ENCODE assay signal across 32 cellular contexts in the genomic region with DNA sequence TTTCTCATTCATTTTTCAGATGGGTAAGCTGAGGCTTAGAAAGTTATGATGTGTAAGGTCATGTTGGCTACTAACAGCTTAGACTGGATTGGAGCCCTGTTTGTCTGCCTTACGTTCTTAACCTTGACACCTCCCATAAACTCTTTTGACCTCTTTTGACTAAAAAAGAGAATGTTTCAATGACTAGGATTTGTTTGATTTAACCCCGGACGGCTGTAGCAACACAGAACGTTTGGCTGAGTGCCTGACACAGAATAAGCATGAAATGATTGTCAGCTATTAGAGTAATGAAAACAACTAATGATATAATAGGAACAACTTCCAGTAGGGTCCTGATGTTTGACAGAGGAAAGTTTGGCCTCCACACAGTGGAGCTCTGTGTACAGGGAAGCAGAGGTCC.
"Had no signal": no experiment of that assay in that cellular context is flagged by ENCODE, and none has a peak within 500 bp of the region (broad histone marks: within the 10 kb centered on the region; RNA-seq: fewer than 3 reads in every experiment).

No MANE protein-coding gene starts in this region.

- DNase-seq: activated CD4-positive, alpha-beta memory T cell treated with anti-CD3 and anti-CD28 coated beads for 36 hours; activated CD4-positive, alpha-beta T cell treated with anti-CD3 and anti-CD28 coated beads for 36 hours; activated CD4-positive, alpha-beta T cell treated with anti-CD3 and anti-CD28 coated beads, Interleukin-2, amount 10 ng/mL, durations not matched to agents 24 days and 14 days; activated CD4-positive, CD25-positive, alpha-beta regulatory T cell; activated CD4-positive, CD25-positive, alpha-beta regulatory T cell treated with anti-CD3 and anti-CD28 coated beads, Interleukin-2, amount 50 U/mL, for 72 hours; activated CD8-positive, alpha-beta memory T cell treated with anti-CD3 and anti-CD28 coated beads, Interleukin-2, amount 10 ng/mL, durations not matched to agents 7 days and 5 days; activated CD8-positive, alpha-beta memory T cell treated with anti-CD3 and anti-CD28 coated beads, Interleukin-2, amount 50 U/mL, for 4 hours; activated CD8-positive, alpha-beta T cell treated with anti-CD3 and anti-CD28 coated beads, Interleukin-2, amount 10 ng/mL, durations not matched to agents 7 days and 5 days; activated effector memory CD4-positive, alpha-beta T cell treated with anti-CD3 and anti-CD28 coated beads, Interleukin-2, amount 50 U/mL, for 16 hours; activated naive CD4-positive, alpha-beta T cell treated with anti-CD3 and anti-CD28 coated beads for 36 hours; activated naive CD8-positive, alpha-beta T cell treated with anti-CD3 and anti-CD28 coated beads, Interleukin-2, amount 10 ng/mL, durations not matched to agents 7 days and 5 days; activated T-cell treated with anti-CD3 and anti-CD28 coated beads, Interleukin-2, amount 50 U/mL, for 1 hour; activated T-cell treated with anti-CD3 and anti-CD28 coated beads, Interleukin-2, amount 50 U/mL, for 48 hours; brain microvascular endothelial cell; cortex of kidney; dermis blood vessel endothelial cell; effector CD8-positive, alpha-beta T cell; erythroblast; foreskin melanocyte; heart right ventricle; T-helper 1 cell; T-helper 17 cell; T1000 had no signal

- H3K27me3 ChIP-seq: ascending aorta, brain microvascular endothelial cell had no signal

- H3K27ac ChIP-seq: ascending aorta, brain microvascular endothelial cell, esophagus muscularis mucosa, gastroesophageal sphincter, heart right ventricle had no signal

- H3K36me3 ChIP-seq: ascending aorta, brain microvascular endothelial cell, esophagus muscularis mucosa, gastroesophageal sphincter, heart right ventricle had no signal

- H3K4me3 ChIP-seq: ascending aorta, esophagus muscularis mucosa, gastroesophageal sphincter, heart right ventricle had no signal

- H3K4me3 Mint-ChIP-seq: activated CD4-positive, alpha-beta memory T cell treated with anti-CD3 and anti-CD28 coated beads for 36 hours; activated CD4-positive, alpha-beta T cell treated with anti-CD3 and anti-CD28 coated beads for 36 hours; activated CD4-positive, alpha-beta T cell treated with anti-CD3 and anti-CD28 coated beads, Interleukin-2, amount 10 ng/mL, durations not matched to agents 24 days and 14 days; activated CD8-positive, alpha-beta memory T cell treated with anti-CD3 and anti-CD28 coated beads, Interleukin-2, amount 10 ng/mL, durations not matched to agents 7 days and 5 days; activated CD8-positive, alpha-beta T cell treated with anti-CD3 and anti-CD28 coated beads, Interleukin-2, amount 10 ng/mL, durations not matched to agents 7 days and 5 days; activated naive CD4-positive, alpha-beta T cell treated with anti-CD3 and anti-CD28 coated beads for 36 hours; activated naive CD4-positive, alpha-beta T cell treated with anti-CD3 and anti-CD28 coated beads, Interleukin-2, amount 50 U/mL, for 24 hours; activated naive CD8-positive, alpha-beta T cell treated with anti-CD3 and anti-CD28 coated beads, Interleukin-2, amount 10 ng/mL, durations not matched to agents 7 days and 5 days; activated T-helper 1 cell treated with anti-CD3 and anti-CD28 coated beads, Interleukin-12 subunit alpha, Interleukin-12 subunit beta, Interleukin-2, Interleukin-4 antibody, amounts not matched to agents 30 ng/mL and 10 ng/mL and 1 ng/mL, durations not matched to agents 14 hours and 24 hours and 36 hours; central memory CD8-positive, alpha-beta T cell; T-helper 17 cell; T-helper 2 cell treated with Interferon-gamma antibody and Interleukin-4, amounts not matched to agents 5 μg/mL and 100 μg/mL, for 36 hours had no signal

- H3K9me3 Mint-ChIP-seq: activated CD4-positive, alpha-beta T cell treated with anti-CD3 and anti-CD28 coated beads, Interleukin-2, amount 10 ng/mL, durations not matched to agents 24 days and 14 days; activated naive CD8-positive, alpha-beta T cell treated with anti-CD3 and anti-CD28 coated beads, Interleukin-2, amount 10 ng/mL, durations not matched to agents 7 days and 5 days; activated T-helper 2 cell treated with anti-CD3 and anti-CD28 coated beads, Interferon-gamma antibody, Interleukin-2, Interleukin-4, amounts not matched to agents 10 μg/mL and 5 μg/mL and 100 μg/mL, durations not matched to agents 14 hours and 24 hours and 36 hours; central memory CD8-positive, alpha-beta T cell; T-helper 2 cell treated with Interferon-gamma antibody and Interleukin-4, amounts not matched to agents 5 μg/mL and 100 μg/mL, for 36 hours had no signal

- H3K36me3 Mint-ChIP-seq: activated CD4-positive, alpha-beta memory T cell treated with anti-CD3 and anti-CD28 coated beads for 36 hours; activated CD8-positive, alpha-beta memory T cell treated with anti-CD3 and anti-CD28 coated beads, Interleukin-2, amount 10 ng/mL, durations not matched to agents 7 days and 5 days; activated naive CD4-positive, alpha-beta T cell treated with anti-CD3 and anti-CD28 coated beads, Interleukin-2, amount 50 U/mL, for 24 hours; activated naive CD8-positive, alpha-beta T cell treated with anti-CD3 and anti-CD28 coated beads, Interleukin-2, amount 10 ng/mL, durations not matched to agents 7 days and 5 days had no signal

- H3K9me3 ChIP-seq: ascending aorta had no signal

- H3K4me1 Mint-ChIP-seq: activated CD4-positive, alpha-beta T cell treated with anti-CD3 and anti-CD28 coated beads for 36 hours; activated CD4-positive, alpha-beta T cell treated with anti-CD3 and anti-CD28 coated beads, Interleukin-2, amount 10 ng/mL, durations not matched to agents 24 days and 14 days; activated CD8-positive, alpha-beta memory T cell treated with anti-CD3 and anti-CD28 coated beads, Interleukin-2, amount 10 ng/mL, durations not matched to agents 7 days and 5 days; activated naive CD4-positive, alpha-beta T cell treated with anti-CD3 and anti-CD28 coated beads, Interleukin-2, amount 50 U/mL, for 24 hours; activated naive CD8-positive, alpha-beta T cell treated with anti-CD3 and anti-CD28 coated beads, Interleukin-2, amount 10 ng/mL, durations not matched to agents 7 days and 5 days; central memory CD8-positive, alpha-beta T cell had no signal

- FAIRE-seq: colon had no signal

- H3K27ac Mint-ChIP-seq: activated CD4-positive, alpha-beta memory T cell treated with anti-CD3 and anti-CD28 coated beads for 36 hours; activated CD4-positive, alpha-beta T cell treated with anti-CD3 and anti-CD28 coated beads for 36 hours; activated CD4-positive, alpha-beta T cell treated with anti-CD3 and anti-CD28 coated beads, Interleukin-2, amount 10 ng/mL, durations not matched to agents 24 days and 14 days; activated CD8-positive, alpha-beta memory T cell treated with anti-CD3 and anti-CD28 coated beads, Interleukin-2, amount 10 ng/mL, durations not matched to agents 7 days and 5 days; activated CD8-positive, alpha-beta T cell treated with anti-CD3 and anti-CD28 coated beads, Interleukin-2, amount 10 ng/mL, durations not matched to agents 7 days and 5 days; activated naive CD4-positive, alpha-beta T cell treated with anti-CD3 and anti-CD28 coated beads for 36 hours; activated naive CD4-positive, alpha-beta T cell treated with anti-CD3 and anti-CD28 coated beads, Interleukin-2, amount 50 U/mL, for 24 hours; activated naive CD8-positive, alpha-beta T cell treated with anti-CD3 and anti-CD28 coated beads, Interleukin-2, amount 10 ng/mL, durations not matched to agents 7 days and 5 days; activated T-helper 1 cell treated with anti-CD3 and anti-CD28 coated beads, Interleukin-12 subunit alpha, Interleukin-12 subunit beta, Interleukin-2, Interleukin-4 antibody, amounts not matched to agents 30 ng/mL and 10 ng/mL and 1 ng/mL, durations not matched to agents 14 hours and 24 hours and 36 hours; activated T-helper 2 cell treated with anti-CD3 and anti-CD28 coated beads, Interferon-gamma antibody, Interleukin-2, Interleukin-4, amounts not matched to agents 10 μg/mL and 5 μg/mL and 100 μg/mL, durations not matched to agents 14 hours and 24 hours and 36 hours; T-helper 17 cell; T-helper 2 cell treated with Interferon-gamma antibody and Interleukin-4, amounts not matched to agents 5 μg/mL and 100 μg/mL, for 36 hours had no signal
